8 cellular contexts compared by ENCODE assay signal in genomic region chr7:1571261-1571650, GRCh38. TPM values are rescaled to one million over a fixed set of nuclear protein-coding genes. Genes with fewer than 3 reads are reported as not detected.
DNase-seq lines count a peak whose midpoint lies in the region; ATAC-seq, FAIRE-seq and TF ChIP-seq lines count a peak whose summit lies in the region.

No MANE protein-coding gene starts in this region.

- ATAC-seq in mucosa of descending colon (peak; percentile 21), HG02763 (IDR thresholded peaks at IDR 0.05; ENCODE audit: unreplicated experiment) (no peak), GM19395 (IDR thresholded peaks at IDR 0.05; ENCODE audit: unreplicated experiment) (no peak)

- peak overlapping the region; percentile 97 for H3K27ac ChIP-seq in astrocyte (ENCODE audit: low read depth, low read length)

- peak overlapping the region; percentile 95 for H3K27ac Mint-ChIP-seq in astrocyte (ENCODE audit: unreplicated experiment)

- DNase-seq in AG04449 (ENCODE audit: low read depth, low spot score): peak; percentile 49
- DNase-seq in HS-5 (ENCODE audit: low read depth): peak; percentile 44
- DNase-seq in astrocyte (ENCODE audit: low read depth): peak; percentile 47
- DNase-seq in mucosa of descending colon: peak in 1 of 3 donors; percentile 20
- no peak for DNase-seq in SKM-1 (lab: John Stamatoyannopoulos, UW; ENCODE audit: unreplicated experiment)
- no peak for DNase-seq in SK-N-DZ (ENCODE audit: low spot score)

- H3K36me3 ChIP-seq in astrocyte (ENCODE audit: insufficient read depth, low read length) (no peaks in the 10 kb centered on the region), mucosa of descending colon (ENCODE audit: low read depth) (no peaks in the 10 kb centered on the region)

- H3K9me3 Mint-ChIP-seq in astrocyte (ENCODE audit: unreplicated experiment): no peaks in the 10 kb centered on the region

- FAIRE-seq in astrocyte (lab: Jason Lieb, UNC): no peak

- peaks cover 8% of the 10 kb centered on the region for H4K20me1 ChIP-seq in astrocyte (ENCODE audit: insufficient read depth, low read length)

- no peaks in the 10 kb centered on the region for H3K9me3 ChIP-seq in astrocyte (ENCODE audit: insufficient read depth, low read depth, low read length)
- no peaks in the 10 kb centered on the region for H3K9me3 ChIP-seq in mucosa of descending colon

- H3K36me3 Mint-ChIP-seq in astrocyte (ENCODE audit: low read depth, unreplicated experiment): peaks cover 7% of the 10 kb centered on the region

- H3K4me1 Mint-ChIP-seq in astrocyte (ENCODE audit: low read depth, unreplicated experiment): peaks cover 35% of the 10 kb centered on the region

- peak overlapping the region; percentile 88 for H3K4me2 ChIP-seq in astrocyte (ENCODE audit: low read length)

- H3K27me3 ChIP-seq in astrocyte (ENCODE audit: insufficient read depth, low read length): no peaks in the 10 kb centered on the region

- H3K79me2 ChIP-seq in astrocyte (ENCODE audit: insufficient read depth, low read length): peaks cover 19% of the 10 kb centered on the region

- CTCF ChIA-PET in AG04449 (lab: Yijun Ruan, JAX): interaction anchor here (0.9 to 2.1 kb wide), 5 partner anchors 8 to 638 kb away, joined by 4 to 8 read pairs (median 4); no protein-coding TSS in a partner anchor

- no peak overlapping the region for H2AFZ ChIP-seq in astrocyte (ENCODE audit: low read depth, low read length)

- H3K4me1 ChIP-seq in astrocyte (ENCODE audit: insufficient read depth, low read length) (peaks cover 33% of the 10 kb centered on the region), mucosa of descending colon (ENCODE audit: low read depth) (peaks cover 36% of the 10 kb centered on the region)

- H3K4me3 ChIP-seq in AG04449 (ENCODE audit: low read depth, low read length) (peak overlapping the region; percentile 79), astrocyte (ENCODE audit: insufficient read depth, low read depth, low read length) (peak overlapping the region; percentile 81), mucosa of descending colon (peak overlapping the region; percentile 94)

- intact Hi-C loops in mucosa of descending colon (cut with DNase I, micrococcal nuclease): no loop called here

- no peak for TF ChIP-seq CTCF in AG04449 (IDR thresholded peaks at IDR 0.05; ENCODE audit: insufficient read depth, low read length, missing control alignments)
- TF ChIP-seq CTCF in astrocyte (IDR thresholded peaks at IDR 0.05; ENCODE audit: insufficient read depth, low read depth, low read length): no peak
- TF ChIP-seq CTCF in mucosa of descending colon (IDR thresholded peaks at IDR 0.05): no peak

- H3K27me3 Mint-ChIP-seq in astrocyte (ENCODE audit: low read depth, unreplicated experiment): no peaks in the 10 kb centered on the region

- POLR2A ChIA-PET in AG04449 (lab: Yijun Ruan, JAX): no interaction called here

- H3K9ac ChIP-seq in astrocyte (ENCODE audit: low read length): peak overlapping the region; percentile 96

- H3K4me3 Mint-ChIP-seq in astrocyte (ENCODE audit: unreplicated experiment): peak overlapping the region; percentile 90

RNA-seq across cellular contexts. Expression of gene PSMG3, which starts 1.4 kb away (rescaled TPM):
- total RNA-seq in astrocyte (30.3 and 33.6 TPM in 2 replicates), mucosa of descending colon (10 to 100 TPM; 22.6 to 26.0 (median 22.9) TPM)
- polyA plus RNA-seq in SK-N-DZ (2014; cell fraction: cytosol; rRNA removed): 114 and 158 TPM in 2 replicates
- 124 and 138 TPM in 2 replicates for polyA plus RNA-seq in SK-N-DZ (2014; cell fraction: nucleus; rRNA removed)

RNA-seq across cellular contexts. Expression of gene TMEM184A, which starts 15.3 kb away (rescaled TPM):
- total RNA-seq in astrocyte: 1.8 and 2.1 TPM in 2 replicates
- 10 to 100 TPM; 36.7 to 87.9 (median 66.0) TPM for total RNA-seq in mucosa of descending colon
- 0.38 and 0.68 TPM in 2 replicates for polyA plus RNA-seq in SK-N-DZ (2014; cell fraction: cytosol; rRNA removed)
- 2.3 and 2.4 TPM in 2 replicates for polyA plus RNA-seq in SK-N-DZ (2014; cell fraction: nucleus; rRNA removed)

RNA-seq across cellular contexts. Expression of gene MAFK, which starts 40.8 kb away (rescaled TPM):
- total RNA-seq in astrocyte: 36.2 and 36.6 TPM in 2 replicates
- total RNA-seq in mucosa of descending colon: 10 to 100 TPM; 43.6 to 66.2 (median 52.2) TPM
- polyA plus RNA-seq in SK-N-DZ (2014; cell fraction: cytosol; rRNA removed): 1.8 and 3.6 TPM in 2 replicates
- polyA plus RNA-seq in SK-N-DZ (2014; cell fraction: nucleus; rRNA removed): 5.1 and 10.7 TPM in 2 replicates

Comparison
In these comparisons a context has a peak if more than half of its experiments do, and no peak if none do; other contexts are left out.
1. DNase-seq: peak in AG04449 (single experiment), HS-5 (single experiment) and astrocyte (single experiment); none in SKM-1 (single experiment) and SK-N-DZ (single experiment).
2. RNA of gene TMEM184A, which starts 15.3 kb away (total RNA-seq): 36.7 to 87.9 TPM in mucosa of descending colon; 1.8 to 2.1 TPM in astrocyte; every median in the first group is over 10 times any median in the second.
3. Peak in every context shown above with its lines, with median percentiles within 50 percentile points of each other: H3K4me3 ChIP-seq.